ENCODE assay signal across 17 cellular contexts in the genomic region with DNA sequence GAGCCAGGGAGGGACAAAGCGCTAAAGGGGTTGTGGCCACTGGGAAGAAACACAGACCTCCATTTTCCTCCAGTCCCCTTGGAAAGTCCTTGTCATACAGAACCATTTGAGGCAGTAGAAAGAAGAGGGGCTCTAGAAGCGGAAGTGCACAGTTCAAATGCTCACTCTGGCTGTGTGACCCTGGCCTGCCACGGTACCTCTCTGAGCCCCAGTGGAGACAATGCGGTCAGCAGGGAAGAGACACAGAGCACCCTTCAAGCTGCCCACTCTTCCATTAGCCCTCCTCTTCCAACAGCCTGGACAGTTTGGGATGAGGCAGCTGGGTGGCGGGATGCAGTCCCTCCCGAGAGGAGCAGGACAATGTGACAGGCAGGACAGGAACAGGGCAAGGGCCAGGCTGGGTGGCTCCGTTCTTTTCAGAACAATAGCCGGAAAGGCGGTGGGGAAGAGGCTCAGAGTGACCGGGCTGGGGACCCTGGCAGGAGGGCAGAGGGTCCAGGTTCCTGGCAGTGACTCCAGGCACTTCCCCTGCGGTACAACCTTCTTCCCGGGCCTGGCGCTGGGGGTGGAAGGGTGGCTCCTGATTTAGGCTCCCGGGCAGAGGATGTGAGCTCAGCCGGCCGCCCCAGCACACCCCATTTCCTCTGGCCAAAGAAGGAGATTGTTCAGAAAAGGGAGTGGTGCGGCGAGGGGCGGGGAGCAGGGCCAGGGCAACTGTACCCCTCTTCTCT. TPM values are rescaled to one million over a fixed set of nuclear protein-coding genes. Genes with fewer than 3 reads are reported as not detected.
DNase-seq lines count a peak whose midpoint lies in the region; ATAC-seq, FAIRE-seq and TF ChIP-seq lines count a peak whose summit lies in the region.
"Had no signal": no experiment of that assay in that cellular context is flagged by ENCODE, and none has a peak within 500 bp of the region (broad histone marks: within the 10 kb centered on the region; RNA-seq: fewer than 3 reads in every experiment).

No MANE protein-coding gene starts in this region.

- peaks cover 5 to 41% of the 10 kb centered on the region in 2 donors for H3K36me3 ChIP-seq in kidney (ENCODE audit: control insufficient read depth in 1 of 2, insufficient read depth in 2 of 2, low read length in 2 of 2)
- H3K36me3 ChIP-seq in sigmoid colon = peaks cover 0 to 27% (median 23%) of the 10 kb centered on the region in 4 donors
- peaks cover 5% of the 10 kb centered on the region in 2 donors for H3K36me3 ChIP-seq in small intestine (ENCODE audit: control insufficient read depth in 2 of 2, insufficient read depth in 2 of 2, low read length in 2 of 2)

- FAIRE-seq in A549 (lab: Jason Lieb, UNC) = no peak
- no peak for FAIRE-seq in kidney (lab: Jason Lieb, UNC)
- FAIRE-seq in small intestine (lab: Jason Lieb, UNC) = no peak
- FAIRE-seq in H54 (lab: Jason Lieb, UNC) = no peak
- FAIRE-seq: A204.1, GM12878 had no signal

- no peak for ATAC-seq in A549
- ATAC-seq: GM12878 had no signal

- intact Hi-C loops in kidney (cut with DNase I) (loop anchor here (10.0 kb wide), 1 partner anchor 85 kb away; no protein-coding TSS in a partner anchor), sigmoid colon (cut with DNase I) (loop anchor here (5.0 kb wide), 1 partner anchor 32 kb away; no protein-coding TSS in a partner anchor)

- CTCF ChIA-PET in A549 (lab: Yijun Ruan, JAX) = interaction anchor here (0.6 to 1.9 kb wide), 8 partner anchors 9 to 241 kb away, joined by 3 to 7 read pairs (median 3); a partner anchor contains a TSS

- 93% methylated on average over 18 of the region's 19 CpGs for WGBS in A549 (ENCODE audit: missing lambda C conversion rate)
- WGBS in sigmoid colon, 2 donors = 85 to 89% methylated on average over 19 of the region's 19 CpGs
- 53 to 73% (median 60%) methylated on average over 19 of the region's 19 CpGs for WGBS in small intestine, 3 donors

- TF ChIP-seq RAD21 in A549 (conservative IDR thresholded peaks at IDR 0.05 in 1 of 2, IDR thresholded peaks at IDR 0.05 in 1 of 2) = no peak

- H3K9ac ChIP-seq in kidney (ENCODE audit: low read length in 2 of 2) = peak overlapping the region in 1 of 2 donors; percentile 58

- POLR2A ChIA-PET in A549 (lab: Yijun Ruan, JAX) = no interaction called here

- DNase-seq in A549 (ENCODE audit: low read depth in 1 of 2, low spot score in 1 of 2) (no peak), dermis microvascular lymphatic vessel endothelial cell (ENCODE audit: low read depth in 2 of 2) (peak; percentile 43 to 50), kidney (peak; percentile 83), sigmoid colon (no peak), cerebellar cortex (ENCODE audit: low spot score) (no peak), small intestine (no peak), H54 (ENCODE audit: insufficient read length, low spot score) (no peak)
- DNase-seq in effector CD4-positive, alpha-beta T cell = no peak
- DNase-seq: activated B cell treated with CpG ODN at 0.5 μM for 24 hours; activated CD8-positive, alpha-beta memory T cell treated with anti-CD3 and anti-CD28 coated beads, Interleukin-2, amount 50 U/mL, for 4 hours; activated naive CD8-positive, alpha-beta T cell treated with anti-CD3 and anti-CD28 coated beads for 36 hours; NCI-H2029; NCI-H526; occipital lobe; SW 1271 had no signal

- TF ChIP-seq CTCF in A549 (IDR thresholded peaks at IDR 0.05) (no peak), kidney (IDR thresholded peaks at IDR 0.05; ENCODE audit: borderline replicate concordance, extremely low read depth, insufficient read depth) (no peak), sigmoid colon (IDR thresholded peaks at IDR 0.05) (no peak)

- H3K4me3 ChIP-seq in A549 = no peak overlapping the region
- peak overlapping the region; percentile 18 to 42 for H3K4me3 ChIP-seq in kidney (ENCODE audit: low read length in 2 of 2)
- H3K4me3 ChIP-seq in sigmoid colon = no peak overlapping the region
- H3K4me3 ChIP-seq in small intestine (ENCODE audit: low read depth in 1 of 2, low read length in 2 of 2) = no peak overlapping the region
- H3K4me3 ChIP-seq: GM12878 had no signal

- H3K27me3 ChIP-seq in sigmoid colon (no peaks in the 10 kb centered on the region), small intestine (ENCODE audit: control insufficient read depth in 2 of 2, insufficient read depth in 2 of 2, low read length in 2 of 2) (no peaks in the 10 kb centered on the region)

- H3K9me3 ChIP-seq in A549 = no peaks in the 10 kb centered on the region
- H3K9me3 ChIP-seq in kidney (ENCODE audit: control insufficient read depth in 1 of 2, low read length in 2 of 2) = no peaks in the 10 kb centered on the region
- no peaks in the 10 kb centered on the region for H3K9me3 ChIP-seq in sigmoid colon
- no peaks in the 10 kb centered on the region for H3K9me3 ChIP-seq in small intestine (ENCODE audit: control insufficient read depth, low read depth)

- H3K4me1 ChIP-seq in A549 (peaks cover 41% of the 10 kb centered on the region), kidney (ENCODE audit: control insufficient read depth in 1 of 2, insufficient read depth in 1 of 2, low read depth in 1 of 2, low read length in 2 of 2) (peaks cover 34 to 43% of the 10 kb centered on the region in 2 donors), sigmoid colon (peaks cover 0 to 69% (median 66%) of the 10 kb centered on the region in 4 donors), small intestine (ENCODE audit: control insufficient read depth in 2 of 2, insufficient read depth in 1 of 2, low read depth in 1 of 2, low read length in 1 of 2) (peaks cover 0 to 7% of the 10 kb centered on the region in 2 donors)

- TF ChIP-seq EP300 in A549 (IDR thresholded peaks at IDR 0.05) (no peak), sigmoid colon (IDR thresholded peaks at IDR 0.05) (no peak)

- H3K27ac ChIP-seq in A549 (no peak overlapping the region), kidney (ENCODE audit: low read depth in 2 of 2, low read length in 2 of 2) (peak overlapping the region; percentile 59 to 82), sigmoid colon (peak overlapping the region; percentile 65 to 91 (median 88)), small intestine (ENCODE audit: low read depth in 1 of 2, low read length in 1 of 2) (peak overlapping the region in 1 of 2 donors; percentile 81)

- TF ChIP-seq POLR2A in A549 (IDR thresholded peaks at IDR 0.05; ENCODE audit: low read length) = no peak
- TF ChIP-seq POLR2A in sigmoid colon (IDR thresholded peaks at IDR 0.05) = no peak
- no peak for TF ChIP-seq POLR2A in H54 (IDR thresholded peaks at IDR 0.05; ENCODE audit: low read depth, low read length)

- no peak overlapping the region for H3K4me2 ChIP-seq in A549

TF ChIP-seq in A549, 52 proteins besides CTCF, POLR2A, EP300 and RAD21:
- TF ChIP-seq ZFP36 (IDR thresholded peaks at IDR 0.05; ENCODE audit: borderline replicate concordance, partially characterized antibody) (peak; percentile 39), SREBF2 (IDR thresholded peaks at IDR 0.05) (no peak), ESRRA (IDR thresholded peaks at IDR 0.05; ENCODE audit: borderline replicate concordance, low read length) (no peak)

RNA-seq across cellular contexts. Expression of a gene that starts 5.6 kb away (rescaled TPM):
- polyA plus RNA-seq in A549 (2011; rRNA removed) (3.6 and 4.6 TPM in 2 replicates), A549 (2017; fragmentation: RNase III; extraction: RNeasy Plus Mini Kit Qiagen cat#74134 plus additional on column Dnase treatment) (9.9 to 11.2 TPM (median 10.7 TPM) in 3 replicates), kidney (ENCODE audit: insufficient read depth, low read depth, low replicate concordance) (25.0 TPM), sigmoid colon (10 to 100 TPM in 1 of 3 donors, 1 to 10 TPM in 2; 4.8 to 12.9 (median 7.4) TPM), small intestine (10 to 100 TPM in 1 of 3 donors, 1 to 10 TPM in 2; 7.6 to 15.6 (median 8.6) TPM)
- polyA plus RNA-seq in A549 (2012; cell fraction: cytosol; rRNA removed) = 6.7 and 8.7 TPM in 2 replicates
- polyA plus RNA-seq in A549 (2012; cell fraction: nucleus; rRNA removed) = 17.8 and 29.6 TPM in 2 replicates
- 8.2 and 9.4 TPM in 2 replicates for polyA minus RNA-seq in A549 (2011; rRNA and poly(A)+ RNA removed)
- total RNA-seq in dermis microvascular lymphatic vessel endothelial cell (7.2 and 10.9 TPM in 2 replicates), kidney (98.6 TPM), sigmoid colon (10 to 100 TPM in 3 of 4 donors, 1 to 10 TPM in 1; 10.0 to 14.7 (median 10.2) TPM)

RNA-seq across cellular contexts. Expression of a gene that starts 6.6 kb away (rescaled TPM):
- polyA plus RNA-seq in A549 (2011; rRNA removed) (24.8 and 42.5 TPM in 2 replicates), A549 (2017; fragmentation: RNase III; extraction: RNeasy Plus Mini Kit Qiagen cat#74134 plus additional on column Dnase treatment) (37.7 to 38.4 TPM (median 38.3 TPM) in 3 replicates), kidney (ENCODE audit: insufficient read depth, low read depth, low replicate concordance) (33.8 TPM), sigmoid colon (10 to 100 TPM; 32.4 to 43.7 (median 35.6) TPM), small intestine (10 to 100 TPM; 35.5 to 91.1 (median 79.4) TPM)
- polyA plus RNA-seq in A549 (2012; cell fraction: cytosol; rRNA removed) = 61.5 and 68.2 TPM in 2 replicates
- 94.8 and 106 TPM in 2 replicates for polyA plus RNA-seq in A549 (2012; cell fraction: nucleus; rRNA removed)
- polyA minus RNA-seq in A549 (2011; rRNA and poly(A)+ RNA removed) = 35.1 and 35.5 TPM in 2 replicates
- total RNA-seq in dermis microvascular lymphatic vessel endothelial cell (10.7 and 12.5 TPM in 2 replicates), kidney (25.8 TPM), sigmoid colon (10 to 100 TPM; 11.1 to 25.3 (median 21.3) TPM)

RNA-seq across cellular contexts. Expression of a gene that starts 15.8 kb away (rescaled TPM):
- polyA plus RNA-seq in A549 (2011; rRNA removed) (18.9 and 20.7 TPM in 2 replicates), A549 (2017; fragmentation: RNase III; extraction: RNeasy Plus Mini Kit Qiagen cat#74134 plus additional on column Dnase treatment) (32.6 to 38.2 TPM (median 35.0 TPM) in 3 replicates), kidney (ENCODE audit: insufficient read depth, low read depth, low replicate concordance) (181 TPM), sigmoid colon (100 to 1,000 TPM; 197 to 299 (median 294) TPM), small intestine (100 to 1,000 TPM; 140 to 365 (median 336) TPM)
- 48.5 and 63.6 TPM in 2 replicates for polyA plus RNA-seq in A549 (2012; cell fraction: cytosol; rRNA removed)
- polyA plus RNA-seq in A549 (2012; cell fraction: nucleus; rRNA removed) = 194 and 265 TPM in 2 replicates
- polyA minus RNA-seq in A549 (2011; rRNA and poly(A)+ RNA removed) = 14.3 and 16.5 TPM in 2 replicates
- total RNA-seq in dermis microvascular lymphatic vessel endothelial cell (12.6 and 13.9 TPM in 2 replicates), kidney (262 TPM), sigmoid colon (1 to 10 TPM; 1.4 to 5.0 (median 3.4) TPM)

RNA-seq across cellular contexts. Expression of a gene that starts 53.3 kb away (rescaled TPM):
- polyA plus RNA-seq in A549 (2011; rRNA removed) (30.5 and 42.7 TPM in 2 replicates), A549 (2017; fragmentation: RNase III; extraction: RNeasy Plus Mini Kit Qiagen cat#74134 plus additional on column Dnase treatment) (50.0 to 64.9 TPM (median 63.8 TPM) in 3 replicates), kidney (ENCODE audit: insufficient read depth, low read depth, low replicate concordance) (49.6 TPM), sigmoid colon (10 to 100 TPM in 2 of 3 donors, 1 to 10 TPM in 1; 6.2 to 70.4 (median 22.8) TPM), small intestine (10 to 100 TPM; 41.8 to 87.7 (median 57.3) TPM)
- 78.2 and 99.5 TPM in 2 replicates for polyA plus RNA-seq in A549 (2012; cell fraction: cytosol; rRNA removed)
- 407 and 498 TPM in 2 replicates for polyA plus RNA-seq in A549 (2012; cell fraction: nucleus; rRNA removed)
- 56.2 and 73.8 TPM in 2 replicates for polyA minus RNA-seq in A549 (2011; rRNA and poly(A)+ RNA removed)
- total RNA-seq in dermis microvascular lymphatic vessel endothelial cell (17.2 and 27.2 TPM in 2 replicates), kidney (82.6 TPM), sigmoid colon (10 to 100 TPM; 15.3 to 74.8 (median 32.4) TPM)

Comparison
In these comparisons a context has a peak if more than half of its experiments do, and no peak if none do; other contexts are left out.
1. DNase-seq: peak in dermis microvascular lymphatic vessel endothelial cell (2 of 2) and kidney (single experiment); none in A549 (0 of 2), sigmoid colon (single experiment), cerebellar cortex (single experiment), small intestine (single experiment), H54 (single experiment) and effector CD4-positive, alpha-beta T cell (single experiment).
2. H3K27ac ChIP-seq: peak in kidney (2 of 2) and sigmoid colon (4 of 4); none in A549 (0 of 2).
3. H3K4me3 ChIP-seq: peak in kidney (2 of 2); none in A549 (single experiment), sigmoid colon (0 of 4) and small intestine (0 of 2).